In the genomic region with DNA sequence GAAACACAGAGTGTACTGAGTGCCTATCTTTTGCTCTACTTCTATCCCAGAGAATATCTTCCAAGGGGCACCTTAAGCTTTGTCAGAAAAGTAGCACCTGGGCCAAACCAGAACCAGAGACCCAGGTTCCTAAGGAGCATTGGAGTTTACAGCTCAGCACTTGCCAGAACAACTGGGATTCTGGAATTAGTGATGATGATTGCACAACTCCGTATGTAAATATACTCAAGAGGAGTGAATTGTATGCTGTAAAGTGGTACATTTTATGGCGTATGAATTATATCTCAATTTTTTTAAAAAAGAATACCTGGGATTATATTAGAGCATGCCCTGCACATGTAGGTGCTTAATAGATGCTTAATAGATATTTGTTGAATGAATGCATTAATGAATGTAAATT, we compare ENCODE assay signal across 15 cellular contexts. TPM values are rescaled to one million over a fixed set of nuclear protein-coding genes. Genes with fewer than 3 reads are reported as not detected.
DNase-seq lines count a peak whose midpoint lies in the region; ATAC-seq, FAIRE-seq and TF ChIP-seq lines count a peak whose summit lies in the region.
"Had no signal": no experiment of that assay in that cellular context is flagged by ENCODE, and none has a peak within 500 bp of the region (broad histone marks: within the 10 kb centered on the region; RNA-seq: fewer than 3 reads in every experiment).

No MANE protein-coding gene starts in this region.

- POLR2A ChIA-PET in HepG2 (lab: Yijun Ruan, JAX): no interaction called here
- POLR2A ChIA-PET in A673 (lab: Charles Lee; ENCODE audit: low non-redundant PET): no interaction called here

- intact Hi-C loops in HepG2 (cut with micrococcal nuclease; ENCODE audit: unreplicated experiment): no loop called here
- intact Hi-C loops in right lobe of liver (cut with DNase I): no loop called here
- intact Hi-C loops in A673 (cut with micrococcal nuclease; ENCODE audit: unreplicated experiment): no loop called here

- H3K36me3 ChIP-seq in HepG2 (replicated peaks in 1 of 2; ENCODE audit: control insufficient read depth in 1 of 2, insufficient read depth in 2 of 2, low read length in 2 of 2) (no peaks in the 10 kb centered on the region), right lobe of liver (no peaks in the 10 kb centered on the region), mucosa of rectum (ENCODE audit: control insufficient read depth in 2 of 2, insufficient read depth in 2 of 2, low read length in 2 of 2) (no peaks in the 10 kb centered on the region), A673 (ENCODE audit: insufficient read depth, low read length, poor library complexity, severe bottlenecking) (no peaks in the 10 kb centered on the region)
- H3K36me3 ChIP-seq: BLaER1 treated with 17β-estradiol and CSF1 and Interleukin-3, amounts not matched to agents 10 nM and 100 nM had no signal

- 36% methylated on average over 2 of the region's 2 CpGs for WGBS in HepG2 (ENCODE audit: low lambda C conversion rate)
- 69% methylated on average over 2 of the region's 2 CpGs for WGBS in right lobe of liver (ENCODE audit: insufficient coverage, low coverage, low lambda C conversion rate, missing lambda C conversion rate)

- TF ChIP-seq RAD21 in HepG2 (CRISPR knock-in tag; IDR thresholded peaks at IDR 0.05): no peak

- H3K4me1 ChIP-seq in HepG2 (ENCODE audit: insufficient read depth, low read length): no peaks in the 10 kb centered on the region
- no peaks in the 10 kb centered on the region for H3K4me1 ChIP-seq in right lobe of liver
- peaks cover 37 to 38% of the 10 kb centered on the region in 2 donors for H3K4me1 ChIP-seq in mucosa of rectum (ENCODE audit: control insufficient read depth in 2 of 2, insufficient read depth in 2 of 2, low read length in 2 of 2)
- H3K4me1 ChIP-seq in A673 (ENCODE audit: insufficient read depth, low read length, poor library complexity, severe bottlenecking): no peaks in the 10 kb centered on the region

- CTCF ChIA-PET in HepG2 (lab: Yijun Ruan, JAX; ENCODE audit: low intra/inter-chr PET ratio, low total read pairs): no interaction called here
- CTCF ChIA-PET in A673 (lab: Charles Lee): no interaction called here

- H3K4me2 ChIP-seq in HepG2 (ENCODE audit: low read depth, low read length): no peak overlapping the region

- TF ChIP-seq POLR2A in HepG2 (IDR thresholded peaks at IDR 0.05; ENCODE audit: insufficient read depth in 1 of 2, low read depth in 2 of 2, low read length in 2 of 2): no peak
- TF ChIP-seq POLR2A in right lobe of liver (IDR thresholded peaks at IDR 0.05): no peak

- H3K9ac ChIP-seq in HepG2 (ENCODE audit: insufficient read depth, low read depth, low read length): no peak overlapping the region
- H3K9ac ChIP-seq in mucosa of rectum (ENCODE audit: low read depth in 1 of 2, low read length in 2 of 2): no peak overlapping the region
- H3K9ac ChIP-seq: BLaER1 treated with 17β-estradiol and CSF1 and Interleukin-3, amounts not matched to agents 10 nM and 100 nM had no signal

- TF ChIP-seq CTCF in HepG2 (CRISPR knock-in tag; IDR thresholded peaks at IDR 0.05) (no peak), right lobe of liver (IDR thresholded peaks at IDR 0.05) (no peak), fibroblast of the aortic adventitia (IDR thresholded peaks at IDR 0.05; ENCODE audit: insufficient read depth, low read length) (no peak), A673 (conservative IDR thresholded peaks at IDR 0.05; ENCODE audit: low read depth, low read length) (no peak)

- in situ Hi-C loops in HepG2 (cut with HindIII; ENCODE audit: extremely low pct_ligation_motif_present, low pct_unique_long_range_greater_than_20kb): no loop called here

- no peak overlapping the region for H3K4me3 ChIP-seq in HepG2 (replicated peaks in 1 of 3; ENCODE audit: insufficient read depth in 1 of 3, low read depth in 2 of 3, low read length in 3 of 3)
- no peak overlapping the region for H3K4me3 ChIP-seq in right lobe of liver
- H3K4me3 ChIP-seq in fibroblast of the aortic adventitia (ENCODE audit: low read depth, low read length): no peak overlapping the region
- no peak overlapping the region for H3K4me3 ChIP-seq in mucosa of rectum (ENCODE audit: low read length in 2 of 2)
- no peak overlapping the region for H3K4me3 ChIP-seq in A673 (ENCODE audit: low read depth, low read length, poor library complexity, severe bottlenecking)
- H3K4me3 ChIP-seq: BLaER1 treated with 17β-estradiol and CSF1 and Interleukin-3, amounts not matched to agents 10 nM and 100 nM had no signal

- H4K20me1 ChIP-seq in HepG2 (ENCODE audit: insufficient read depth, low read length): no peaks in the 10 kb centered on the region
- H4K20me1 ChIP-seq: BLaER1 treated with 17β-estradiol and CSF1 and Interleukin-3, amounts not matched to agents 10 nM and 100 nM had no signal

- no peaks in the 10 kb centered on the region for H3K79me2 ChIP-seq in HepG2 (ENCODE audit: insufficient read depth, low read length)

- H3K9me3 ChIP-seq in HepG2 (ENCODE audit: low read length): no peaks in the 10 kb centered on the region
- H3K9me3 ChIP-seq in right lobe of liver: no peaks in the 10 kb centered on the region
- no peaks in the 10 kb centered on the region for H3K9me3 ChIP-seq in mucosa of rectum (ENCODE audit: control insufficient read depth in 2 of 2, low read length in 2 of 2)
- H3K9me3 ChIP-seq in A673 (ENCODE audit: low read depth, low read length, poor library complexity, severe bottlenecking): no peaks in the 10 kb centered on the region
- H3K9me3 ChIP-seq: BLaER1 treated with 17β-estradiol and CSF1 and Interleukin-3, amounts not matched to agents 10 nM and 100 nM had no signal

- DNase-seq in HepG2 (ENCODE audit: low spot score) (no peak), right lobe of liver (no peak), fibroblast of the aortic adventitia (ENCODE audit: low read depth) (peak; percentile 15), A673 (ENCODE audit: low spot score) (no peak), NCI-H510A (lab: John Stamatoyannopoulos, UW) (no peak)
- DNase-seq: ACHN; CD4-positive, CD25-positive, alpha-beta regulatory T cell; DMS53; GF-D8 had no signal

- no peak overlapping the region for H2AFZ ChIP-seq in HepG2 (ENCODE audit: low read length)

- H3K27ac ChIP-seq in HepG2 (ENCODE audit: extremely low read length, insufficient read depth, low read length) (no peak overlapping the region), right lobe of liver (no peak overlapping the region), mucosa of rectum (ENCODE audit: low read depth in 2 of 2, low read length in 2 of 2) (peak overlapping the region; percentile 27 to 30), A673 (ENCODE audit: low read depth, low read length, poor library complexity, severe bottlenecking) (no peak overlapping the region)
- H3K27ac ChIP-seq: 22Rv1 had no signal

- H3K27me3 ChIP-seq in HepG2 (ENCODE audit: control insufficient read depth in 1 of 2, insufficient read depth in 2 of 2, low read length in 2 of 2) (peaks cover 4 to 34% of the 10 kb centered on the region in 2 experiments; a peak in 4 of 5 replicates), right lobe of liver (no peaks in the 10 kb centered on the region), mucosa of rectum (ENCODE audit: control insufficient read depth in 2 of 2, insufficient read depth in 2 of 2, low read length in 2 of 2) (no peaks in the 10 kb centered on the region), A673 (replicated peaks; ENCODE audit: insufficient read depth, low read depth, low read length, poor library complexity) (no peaks in the 10 kb centered on the region)
- H3K27me3 ChIP-seq: BLaER1 treated with 17β-estradiol and CSF1 and Interleukin-3, amounts not matched to agents 10 nM and 100 nM had no signal

- TF ChIP-seq EP300 in HepG2 (IDR thresholded peaks at IDR 0.05; ENCODE audit: low read depth in 2 of 2, low read length in 2 of 2): no peak
- TF ChIP-seq EP300 in HepG2 (CRISPR knock-in tag; IDR thresholded peaks at IDR 0.05; ENCODE audit: borderline replicate concordance): no peak

- no TSS peak for BruUV-seq in HepG2 (replicated peaks; lab: Mats Ljungman, UMichigan)
- no TSS peak for BruUV-seq in A673 (replicated peaks; lab: Mats Ljungman, UMichigan)

- no peak for ATAC-seq in HepG2
- no peak for ATAC-seq in right lobe of liver
- ATAC-seq in GM21367 (IDR thresholded peaks at IDR 0.05; ENCODE audit: unreplicated experiment): no peak

- FAIRE-seq in HepG2 (lab: Jason Lieb, UNC): no peak
- FAIRE-seq: GM19239, H54 had no signal

TF ChIP-seq in HepG2, 621 proteins besides CTCF, POLR2A, EP300 and RAD21:
- TF ChIP-seq CEBPG (CRISPR knock-in tag; IDR thresholded peaks at IDR 0.05) (peak; percentile 58), SRSF1 (optimal IDR thresholded peaks at IDR 0.05; ENCODE audit: low read depth, low read length) (no peak), CEBPB (IDR thresholded peaks at IDR 0.05; ENCODE audit: borderline replicate concordance, low read depth, low read length) (peak; percentile 89)

RNA-seq across cellular contexts. Expression of a gene that starts 36.2 kb away (rescaled TPM):
- total RNA-seq in HepG2 (2016; rRNA removed; fragmentation: Illumina TruSeq; extraction: Trizol) (16.7 and 20.8 TPM in 2 replicates), right lobe of liver (10 to 100 TPM in 1 of 6 experiments, 1 to 10 TPM in 5; 3.1 to 13.2 (median 5.3) TPM), fibroblast of the aortic adventitia (ENCODE audit: low replicate concordance) (13.5 and 18.1 TPM in 2 replicates), A673 (2021) (7.1 and 9.0 TPM in 2 replicates)
- total RNA-seq in HepG2 (2016; cell fraction: cytosol; rRNA removed; fragmentation: Illumina TruSeq; extraction: Trizol; ENCODE audit: low read depth): 17.4 and 17.7 TPM in 2 replicates
- total RNA-seq in HepG2 (2016; cell fraction: insoluble cytoplasmic fraction; rRNA removed; fragmentation: Illumina TruSeq; extraction: Trizol): 14.4 and 18.0 TPM in 2 replicates
- 56.5 and 60.6 TPM in 2 replicates for total RNA-seq in HepG2 (2016; cell fraction: membrane; rRNA removed; fragmentation: Illumina TruSeq; extraction: Trizol)
- 12.9 and 17.3 TPM in 2 replicates for total RNA-seq in HepG2 (2016; cell fraction: nucleus; rRNA removed; fragmentation: Illumina TruSeq; extraction: Trizol)
- polyA plus RNA-seq in HepG2 (2011; rRNA removed): 39.0 and 53.0 TPM in 2 replicates
- 32.6 and 36.6 TPM in 2 replicates for polyA plus RNA-seq in HepG2 (2011; cell fraction: cytosol; rRNA removed)
- polyA plus RNA-seq in HepG2 (2011; cell fraction: nucleus; rRNA removed): 28.0 and 46.3 TPM in 2 replicates
- 66.5 and 66.8 TPM in 2 replicates for polyA plus RNA-seq in HepG2 (2012)
- 51.2 and 58.4 TPM in 2 replicates for polyA plus RNA-seq in HepG2 (2016; cell fraction: cytosol; fragmentation: Illumina TruSeq; extraction: Trizol; ENCODE audit: low read depth)
- 34.8 and 53.2 TPM in 2 replicates for polyA plus RNA-seq in HepG2 (2016; cell fraction: insoluble cytoplasmic fraction; fragmentation: Illumina TruSeq; extraction: Trizol; ENCODE audit: low read depth)
- 96.9 and 114 TPM in 2 replicates for polyA plus RNA-seq in HepG2 (2016; cell fraction: membrane; fragmentation: Illumina TruSeq; extraction: Trizol; ENCODE audit: low read depth)
- 24.4 and 28.5 TPM in 2 replicates for polyA plus RNA-seq in HepG2 (2016; cell fraction: nucleus; fragmentation: Illumina TruSeq; extraction: Trizol; ENCODE audit: insufficient read depth, low read depth)
- 15.0 and 50.3 TPM in 2 replicates for polyA minus RNA-seq in HepG2 (2011; rRNA and poly(A)+ RNA removed; ENCODE audit: low replicate concordance)
- 28.8 and 48.7 TPM in 2 replicates for polyA minus RNA-seq in HepG2 (2011; cell fraction: cytosol; rRNA and poly(A)+ RNA removed)
- 20.4 and 20.9 TPM in 2 replicates for polyA minus RNA-seq in HepG2 (2011; cell fraction: nucleus; rRNA and poly(A)+ RNA removed)
- polyA plus RNA-seq: CD4-positive, CD25-positive, alpha-beta regulatory T cell had no signal

Comparison
In these comparisons a context has a peak if more than half of its experiments do, and no peak if none do; other contexts are left out.
1. H3K27ac ChIP-seq: peak in mucosa of rectum (2 of 2); none in HepG2 (single experiment), right lobe of liver (0 of 3) and A673 (single experiment).